7 cellular contexts compared by ENCODE assay signal in genomic region chr2:215970894-215971293, GRCh38. TPM values are rescaled to one million over a fixed set of nuclear protein-coding genes. Genes with fewer than 3 reads are reported as not detected.
A peak's percentile ranks its signal among the peaks of the same experiment; 100 is the strongest.
DNase-seq lines count a peak whose midpoint lies in the region; ATAC-seq, FAIRE-seq and TF ChIP-seq lines count a peak whose summit lies in the region.
"Not testable (repeated sequence)": the region's sequence is repeated elsewhere in the genome, so short reads cannot be mapped to it uniquely, and the experiment has no call there.

No MANE protein-coding gene starts in this region.

- not testable (repeated sequence) for H3K79me2 ChIP-seq in K562 (ENCODE audit: control insufficient read depth, insufficient read depth, low read length)

- not testable (repeated sequence) for H3K27ac Mint-ChIP-seq in activated CD8-positive, alpha-beta T cell treated with anti-CD3 and anti-CD28 coated beads for 36 hours
- H3K27ac Mint-ChIP-seq in activated T-helper 17 cell treated with anti-CD3 and anti-CD28 coated beads, Interleukin-2, amount 50 U/mL, for 72 hours = peak overlapping the region; percentile 58
- peak overlapping the region; percentile 64 for H3K27ac Mint-ChIP-seq in stimulated activated naive CD8-positive, alpha-beta T cell treated with anti-CD3 and anti-CD28 coated beads, Interleukin-15, Interleukin-2, amounts not matched to agents 100 ng/mL and 50 ng/mL, for 24 hours

- TF ChIP-seq RAD21 in K562 (CRISPR knock-in tag; conservative IDR thresholded peaks at IDR 0.05 in 1 of 2, IDR thresholded peaks at IDR 0.05 in 1 of 2) = not testable (repeated sequence)

- peaks cover 15% of the 10 kb centered on the region for H3K36me3 Mint-ChIP-seq in activated CD8-positive, alpha-beta T cell treated with anti-CD3 and anti-CD28 coated beads for 36 hours (ENCODE audit: low read depth)
- peaks cover 11% of the 10 kb centered on the region for H3K36me3 Mint-ChIP-seq in activated T-helper 17 cell treated with anti-CD3 and anti-CD28 coated beads, Interleukin-2, amount 50 U/mL, for 72 hours (ENCODE audit: low read depth)
- peaks cover 28% of the 10 kb centered on the region for H3K36me3 Mint-ChIP-seq in stimulated activated naive CD8-positive, alpha-beta T cell treated with anti-CD3 and anti-CD28 coated beads, Interleukin-15, Interleukin-2, amounts not matched to agents 100 ng/mL and 50 ng/mL, for 24 hours (ENCODE audit: low read depth)

- peak; percentile 37 for DNase-seq in activated CD4-positive, alpha-beta T cell treated with anti-CD3 and anti-CD28 coated beads for 48 hours
- DNase-seq in activated CD8-positive, alpha-beta T cell treated with anti-CD3 and anti-CD28 coated beads for 36 hours = peak; percentile 20
- not testable (repeated sequence) for DNase-seq in K562 (ENCODE audit: extremely low read depth in 1 of 4, low spot score in 3 of 4)
- peak; percentile 32 for DNase-seq in stimulated activated CD4-positive, alpha-beta T cell treated with anti-CD3 and anti-CD28 coated beads, Interleukin-15, amount 100 ng/mL, for 24 hours

- not testable (repeated sequence) for H2AFZ ChIP-seq in K562 (ENCODE audit: low read depth, low read length)

- WGBS in K562 (ENCODE audit: insufficient coverage, low coverage, missing lambda C conversion rate) = 67% methylated on average over 2 of the region's 4 CpGs

- not testable (repeated sequence) for H3K27me3 ChIP-seq in K562 (ENCODE audit: control insufficient read depth in 2 of 2, insufficient read depth in 2 of 2, low read length in 2 of 2)

- H3K4me1 ChIP-seq in HEK293 (ENCODE audit: control insufficient read depth, insufficient read depth, low read length) (peaks cover 16% of the 10 kb centered on the region), K562 (replicated peaks in 1 of 2; ENCODE audit: control insufficient read depth in 2 of 2, insufficient read depth in 2 of 2, low read length in 2 of 2) (peaks cover 4 to 17% of the 10 kb centered on the region in 2 experiments; a peak in 4 of 5 replicates)

- not testable (repeated sequence) for H3K9me1 ChIP-seq in K562 (ENCODE audit: control insufficient read depth, insufficient read depth, low read length)

- H3K27me3 Mint-ChIP-seq in activated CD8-positive, alpha-beta T cell treated with anti-CD3 and anti-CD28 coated beads for 36 hours; activated T-helper 17 cell treated with anti-CD3 and anti-CD28 coated beads, Interleukin-2, amount 50 U/mL, for 72 hours; stimulated activated naive CD8-positive, alpha-beta T cell treated with anti-CD3 and anti-CD28 coated beads, Interleukin-15, Interleukin-2, amounts not matched to agents 100 ng/mL and 50 ng/mL, for 24 hours: not testable (repeated sequence)

- FAIRE-seq in K562 (lab: Jason Lieb, UNC) = not testable (repeated sequence)

- intact Hi-C loops in activated CD8-positive, alpha-beta T cell treated with anti-CD3 and anti-CD28 coated beads for 36 hours (cut with micrococcal nuclease); K562 (cut with micrococcal nuclease): not testable (repeated sequence)

- not testable (repeated sequence) for TF ChIP-seq POLR2A in K562 (conservative IDR thresholded peaks at IDR 0.05)

- not testable (repeated sequence) for H3K9me3 Mint-ChIP-seq in activated CD8-positive, alpha-beta T cell treated with anti-CD3 and anti-CD28 coated beads for 36 hours; activated T-helper 17 cell treated with anti-CD3 and anti-CD28 coated beads, Interleukin-2, amount 50 U/mL, for 72 hours; stimulated activated naive CD8-positive, alpha-beta T cell treated with anti-CD3 and anti-CD28 coated beads, Interleukin-15, Interleukin-2, amounts not matched to agents 100 ng/mL and 50 ng/mL, for 24 hours

- H3K4me3 Mint-ChIP-seq in activated CD8-positive, alpha-beta T cell treated with anti-CD3 and anti-CD28 coated beads for 36 hours; stimulated activated naive CD8-positive, alpha-beta T cell treated with anti-CD3 and anti-CD28 coated beads, Interleukin-15, Interleukin-2, amounts not matched to agents 100 ng/mL and 50 ng/mL, for 24 hours: not testable (repeated sequence)
- peak overlapping the region; percentile 45 for H3K4me3 Mint-ChIP-seq in activated T-helper 17 cell treated with anti-CD3 and anti-CD28 coated beads, Interleukin-2, amount 50 U/mL, for 72 hours

- not testable (repeated sequence) for H3K36me3 ChIP-seq in HEK293 (ENCODE audit: control insufficient read depth in 2 of 2, insufficient read depth in 1 of 2, low read length in 2 of 2); K562 (ENCODE audit: control insufficient read depth, insufficient read depth, low read length)

- not testable (repeated sequence) for H3K9me3 ChIP-seq in HEK293 (ENCODE audit: control insufficient read depth, insufficient read depth, low read depth, low read length); K562 (replicated peaks; ENCODE audit: control insufficient read depth, insufficient read depth, low read depth, low read length)

- peaks cover 25% of the 10 kb centered on the region for H3K4me1 Mint-ChIP-seq in activated CD8-positive, alpha-beta T cell treated with anti-CD3 and anti-CD28 coated beads for 36 hours (ENCODE audit: low read depth)
- peaks cover 27% of the 10 kb centered on the region for H3K4me1 Mint-ChIP-seq in activated T-helper 17 cell treated with anti-CD3 and anti-CD28 coated beads, Interleukin-2, amount 50 U/mL, for 72 hours
- H3K4me1 Mint-ChIP-seq in stimulated activated naive CD8-positive, alpha-beta T cell treated with anti-CD3 and anti-CD28 coated beads, Interleukin-15, Interleukin-2, amounts not matched to agents 100 ng/mL and 50 ng/mL, for 24 hours (ENCODE audit: low read depth) = peaks cover 42% of the 10 kb centered on the region

- not testable (repeated sequence) for ATAC-seq in activated CD8-positive, alpha-beta T cell treated with anti-CD3 and anti-CD28 coated beads for 36 hours; K562
- ATAC-seq in activated T-helper 17 cell treated with anti-CD3 and anti-CD28 coated beads, Interleukin-2, amount 50 U/mL, for 72 hours (replicated peaks) = peak; percentile 56

- POLR2A ChIA-PET in HEK293 (lab: Yijun Ruan, JAX); activated CD8-positive, alpha-beta T cell treated with anti-CD3 and anti-CD28 coated beads for 36 hours (lab: Charles Lee); K562 (lab: Yijun Ruan, JAX): not testable (repeated sequence)

- H3K4me2 ChIP-seq in K562 (ENCODE audit: insufficient read depth, low read length) = not testable (repeated sequence)

- not testable (repeated sequence) for H3K27ac ChIP-seq in HEK293 (ENCODE audit: extremely low read depth, low read depth, low read length); K562 (ENCODE audit: extremely low read depth, low read depth, low read length)

- not testable (repeated sequence) for TF ChIP-seq CTCF in HEK293 (tag by site-specific recombination; IDR thresholded peaks at IDR 0.05); activated CD8-positive, alpha-beta T cell treated with anti-CD3 and anti-CD28 coated beads for 36 hours (IDR thresholded peaks at IDR 0.05); K562 (IDR thresholded peaks at IDR 0.05 in 2 of 3, conservative IDR thresholded peaks at IDR 0.05 in 1 of 3; ENCODE audit: insufficient read depth in 2 of 3, low read depth in 1 of 3, low read length in 3 of 3)

- in situ Hi-C loops in K562 (cut with MboI) = not testable (repeated sequence)

- H3K4me3 ChIP-seq in HEK293 (ENCODE audit: low read depth, low read length); K562: not testable (repeated sequence)

- H3K9ac ChIP-seq in K562 (ENCODE audit: insufficient read depth in 1 of 2, low read depth in 2 of 2, low read length in 2 of 2) = not testable (repeated sequence)

- TF ChIP-seq EP300 in K562 (IDR thresholded peaks at IDR 0.05; ENCODE audit: low read length) = not testable (repeated sequence)

- H4K20me1 ChIP-seq in K562 (replicated peaks; ENCODE audit: control insufficient read depth, insufficient read depth, low read length) = not testable (repeated sequence)

- CTCF ChIA-PET in HEK293 (lab: Yijun Ruan, JAX) = interaction anchor here (1.2 kb wide), 1 partner anchor 21 kb away, joined by 3 read pairs; no protein-coding TSS in a partner anchor
- CTCF ChIA-PET in activated CD8-positive, alpha-beta T cell treated with anti-CD3 and anti-CD28 coated beads for 36 hours (lab: Charles Lee) = interaction anchor here (1.3 kb wide), 1 partner anchor 40 kb away, joined by 3 read pairs; no protein-coding TSS in a partner anchor
- CTCF ChIA-PET in K562 (lab: Yijun Ruan, JAX; ENCODE audit: low intra/inter-chr PET ratio) = not testable (repeated sequence)

- BruUV-seq in K562 (replicated peaks; lab: Mats Ljungman, UMichigan) = not testable (repeated sequence)

TF ChIP-seq in HEK293, 187 proteins besides CTCF, POLR2A, EP300 and RAD21:
- peak; percentile 80 for TF ChIP-seq ZNF146 (tag by site-specific recombination; IDR thresholded peaks at IDR 0.05)
TF ChIP-seq in HEK293: peak in this region for 1; not testable (repeated sequence) for 186.

RNA-seq across cellular contexts. Expression of gene MREG, which starts 42.5 kb away (rescaled TPM):
- 10 to 100 TPM in 1 of 2 experiments, 1 to 10 TPM in 1; 8.0 to 10.9 TPM for total RNA-seq in activated CD8-positive, alpha-beta T cell treated with anti-CD3 and anti-CD28 coated beads for 36 hours
- total RNA-seq in activated T-helper 17 cell treated with anti-CD3 and anti-CD28 coated beads, Interleukin-2, amount 50 U/mL, for 72 hours = 10 to 100 TPM in 1 of 2 donors, 1 to 10 TPM in 1; 7.5 to 22.0 TPM
- total RNA-seq in K562 (2011; cell fraction: chromatin; rRNA removed; ENCODE audit: low replicate concordance) = 2.7 and 2.9 TPM in 2 replicates
- 1.4 and 2.0 TPM in 2 replicates for total RNA-seq in K562 (2011; cell fraction: nucleolus; rRNA removed)
- total RNA-seq in K562 (2011; cell fraction: nucleoplasm; rRNA removed) = 1.5 and 1.8 TPM in 2 replicates
- total RNA-seq in K562 (2014; rRNA removed) = 2.9 and 3.6 TPM in 2 replicates
- 2.3 and 2.8 TPM in 2 replicates for total RNA-seq in K562 (2014; rRNA removed; fragmentation: Illumina TruSeq; extraction: Trizol)
- total RNA-seq in K562 (2015; rRNA removed; fragmentation: Illumina TruSeq; extraction: Trizol) = 2.0 and 2.1 TPM in 2 replicates
- 3.5 and 3.8 TPM in 2 replicates for total RNA-seq in K562 (2021)
- 1.5 and 2.3 TPM in 2 replicates for polyA plus RNA-seq in K562 (2011; rRNA removed)
- polyA plus RNA-seq in K562 (2011; cell fraction: cytosol; rRNA removed) = 0.63 and 1.3 TPM in 2 replicates
- 1.9 and 2.2 TPM in 2 replicates for polyA plus RNA-seq in K562 (2011; cell fraction: nucleus; rRNA removed)
- 1.3 and 2.3 TPM in 2 replicates for polyA plus RNA-seq in K562 (2012)
- polyA plus RNA-seq in K562 (2014; fragmentation: Illumina TruSeq; extraction: Trizol) = 1.2 and 2.8 TPM in 2 replicates
- 1 to 10 TPM in 1 of 2 experiments, under 1 TPM in 1; 0.77 to 1.0 TPM for polyA plus RNA-seq in K562 (2014; fragmentation: Nextera tagmentation; extraction: Ambion mirVana)
- polyA plus RNA-seq in K562 (2014; rRNA removed) = 2.0 and 2.8 TPM in 2 replicates
- 1.6 and 2.3 TPM in 2 replicates for polyA minus RNA-seq in K562 (2011; rRNA and poly(A)+ RNA removed)
- polyA minus RNA-seq in K562 (2011; cell fraction: cytosol; rRNA and poly(A)+ RNA removed) = 1.4 and 1.5 TPM in 2 replicates
- polyA minus RNA-seq in K562 (2011; cell fraction: nucleus; rRNA and poly(A)+ RNA removed) = 0.81 and 1.4 TPM in 2 replicates
